Comparison of ENCODE assay signal across 1 cellular context in the genomic region with DNA sequence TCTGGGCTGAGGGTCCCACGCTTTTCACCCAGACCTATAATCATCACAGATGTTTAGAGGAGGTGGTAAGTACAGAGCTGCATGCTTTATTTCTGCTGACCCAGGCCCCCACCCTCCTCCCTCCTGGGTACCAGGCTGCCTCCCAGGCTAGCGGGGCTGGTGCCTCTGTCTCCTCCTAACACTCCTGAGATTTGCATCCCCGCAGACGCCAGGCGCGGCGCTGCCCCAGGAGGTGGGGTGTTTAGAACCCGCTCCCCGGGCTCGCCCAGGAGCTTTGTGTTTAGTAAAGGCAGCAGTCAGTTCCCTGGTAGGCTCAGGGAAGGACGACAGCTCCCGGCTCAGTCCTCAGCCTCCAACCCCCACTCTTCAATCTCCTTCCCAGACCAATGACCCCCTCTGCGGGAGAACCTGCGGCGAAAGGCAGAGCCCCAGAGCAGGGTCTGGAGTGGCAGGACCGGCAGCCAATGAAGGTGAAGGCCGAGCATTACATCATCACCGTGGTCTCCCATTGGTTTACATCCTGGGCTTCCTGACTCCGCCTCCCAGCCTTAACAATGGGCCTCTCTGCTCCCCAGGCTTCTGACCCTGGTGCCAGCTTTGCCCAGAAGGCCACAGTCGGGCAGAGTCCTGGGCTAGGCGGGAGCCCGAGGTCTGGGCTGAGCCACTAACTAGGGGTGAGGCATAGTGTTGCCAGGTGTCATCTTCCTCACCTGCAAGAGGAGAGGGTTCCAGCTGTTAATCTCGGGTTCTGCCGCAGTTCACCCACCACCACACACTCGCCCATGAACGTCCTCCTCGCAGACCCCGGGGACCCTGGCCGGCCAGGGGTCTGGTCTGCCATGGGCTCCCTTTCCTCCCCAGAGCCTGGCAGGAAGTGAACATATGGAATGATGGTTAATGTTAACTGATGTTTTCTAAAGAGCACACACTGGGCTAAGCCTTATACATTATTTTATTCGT.
TF ChIP-seq lines count a peak whose summit lies in the region.

No MANE protein-coding gene starts in this region.

TF ChIP-seq in K562, 482 proteins besides CTCF, POLR2A, EP300 and RAD21 (continued from another document and continues in another):
- TF ChIP-seq FOXA1 (IDR thresholded peaks at IDR 0.05; ENCODE audit: borderline replicate concordance): no peak
- TF ChIP-seq, protein P1, sequence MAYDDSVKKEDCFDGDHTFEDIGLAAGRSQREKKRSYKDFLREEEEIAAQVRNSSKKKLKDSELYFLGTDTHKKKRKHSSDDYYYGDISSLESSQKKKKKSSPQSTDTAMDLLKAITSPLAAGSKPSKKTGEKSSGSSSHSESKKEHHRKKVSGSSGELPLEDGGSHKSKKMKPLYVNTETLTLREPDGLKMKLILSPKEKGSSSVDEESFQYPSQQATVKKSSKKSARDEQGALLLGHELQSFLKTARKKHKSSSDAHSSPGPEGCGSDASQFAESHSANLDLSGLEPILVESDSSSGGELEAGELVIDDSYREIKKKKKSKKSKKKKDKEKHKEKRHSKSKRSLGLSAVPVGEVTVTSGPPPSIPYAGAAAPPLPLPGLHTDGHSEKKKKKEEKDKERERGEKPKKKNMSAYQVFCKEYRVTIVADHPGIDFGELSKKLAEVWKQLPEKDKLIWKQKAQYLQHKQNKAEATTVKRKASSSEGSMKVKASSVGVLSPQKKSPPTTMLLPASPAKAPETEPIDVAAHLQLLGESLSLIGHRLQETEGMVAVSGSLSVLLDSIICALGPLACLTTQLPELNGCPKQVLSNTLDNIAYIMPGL (CRISPR knock-in tag; IDR thresholded peaks at IDR 0.05): no peak
- no peak for TF ChIP-seq ZNF23 (CRISPR knock-in tag; IDR thresholded peaks at IDR 0.05)
- TF ChIP-seq DMBX1 (CRISPR knock-in tag; IDR thresholded peaks at IDR 0.05; ENCODE audit: borderline replicate concordance): no peak
- no peak for TF ChIP-seq ZNF224 (CRISPR knock-in tag; IDR thresholded peaks at IDR 0.05)
- TF ChIP-seq, protein P2, sequence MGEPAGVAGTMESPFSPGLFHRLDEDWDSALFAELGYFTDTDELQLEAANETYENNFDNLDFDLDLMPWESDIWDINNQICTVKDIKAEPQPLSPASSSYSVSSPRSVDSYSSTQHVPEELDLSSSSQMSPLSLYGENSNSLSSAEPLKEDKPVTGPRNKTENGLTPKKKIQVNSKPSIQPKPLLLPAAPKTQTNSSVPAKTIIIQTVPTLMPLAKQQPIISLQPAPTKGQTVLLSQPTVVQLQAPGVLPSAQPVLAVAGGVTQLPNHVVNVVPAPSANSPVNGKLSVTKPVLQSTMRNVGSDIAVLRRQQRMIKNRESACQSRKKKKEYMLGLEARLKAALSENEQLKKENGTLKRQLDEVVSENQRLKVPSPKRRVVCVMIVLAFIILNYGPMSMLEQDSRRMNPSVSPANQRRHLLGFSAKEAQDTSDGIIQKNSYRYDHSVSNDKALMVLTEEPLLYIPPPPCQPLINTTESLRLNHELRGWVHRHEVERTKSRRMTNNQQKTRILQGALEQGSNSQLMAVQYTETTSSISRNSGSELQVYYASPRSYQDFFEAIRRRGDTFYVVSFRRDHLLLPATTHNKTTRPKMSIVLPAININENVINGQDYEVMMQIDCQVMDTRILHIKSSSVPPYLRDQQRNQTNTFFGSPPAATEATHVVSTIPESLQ (CRISPR knock-in tag; IDR thresholded peaks at IDR 0.05): no peak
- no peak for TF ChIP-seq SMAD1 (IDR thresholded peaks at IDR 0.05; ENCODE audit: low read depth, low read length, partially characterized antibody)
- TF ChIP-seq FOXM1 (IDR thresholded peaks at IDR 0.05; ENCODE audit: low read depth): no peak
- no peak for TF ChIP-seq FOXM1 (CRISPR knock-in tag; IDR thresholded peaks at IDR 0.05; ENCODE audit: low read depth)
- TF ChIP-seq SRSF9 (IDR thresholded peaks at IDR 0.05; ENCODE audit: borderline replicate concordance, low read depth, low read length): no peak
- no peak for TF ChIP-seq SIX5 (IDR thresholded peaks at IDR 0.05; ENCODE audit: borderline replicate concordance in 1 of 2, insufficient read depth in 1 of 2, low read depth in 1 of 2, low read length in 2 of 2)
- TF ChIP-seq POU5F1 (IDR thresholded peaks at IDR 0.05; ENCODE audit: borderline replicate concordance, low read depth, low read length, partially characterized antibody): no peak
- no peak for TF ChIP-seq ZNF3 (CRISPR knock-in tag; IDR thresholded peaks at IDR 0.05)
- no peak for TF ChIP-seq PYGO2 (tag; IDR thresholded peaks at IDR 0.05)
- TF ChIP-seq ELF4 (CRISPR knock-in tag; IDR thresholded peaks at IDR 0.05): no peak
- TF ChIP-seq ZNF174 (CRISPR knock-in tag; IDR thresholded peaks at IDR 0.05): no peak
- TF ChIP-seq BCOR (IDR thresholded peaks at IDR 0.05): no peak
- TF ChIP-seq, protein P3, sequence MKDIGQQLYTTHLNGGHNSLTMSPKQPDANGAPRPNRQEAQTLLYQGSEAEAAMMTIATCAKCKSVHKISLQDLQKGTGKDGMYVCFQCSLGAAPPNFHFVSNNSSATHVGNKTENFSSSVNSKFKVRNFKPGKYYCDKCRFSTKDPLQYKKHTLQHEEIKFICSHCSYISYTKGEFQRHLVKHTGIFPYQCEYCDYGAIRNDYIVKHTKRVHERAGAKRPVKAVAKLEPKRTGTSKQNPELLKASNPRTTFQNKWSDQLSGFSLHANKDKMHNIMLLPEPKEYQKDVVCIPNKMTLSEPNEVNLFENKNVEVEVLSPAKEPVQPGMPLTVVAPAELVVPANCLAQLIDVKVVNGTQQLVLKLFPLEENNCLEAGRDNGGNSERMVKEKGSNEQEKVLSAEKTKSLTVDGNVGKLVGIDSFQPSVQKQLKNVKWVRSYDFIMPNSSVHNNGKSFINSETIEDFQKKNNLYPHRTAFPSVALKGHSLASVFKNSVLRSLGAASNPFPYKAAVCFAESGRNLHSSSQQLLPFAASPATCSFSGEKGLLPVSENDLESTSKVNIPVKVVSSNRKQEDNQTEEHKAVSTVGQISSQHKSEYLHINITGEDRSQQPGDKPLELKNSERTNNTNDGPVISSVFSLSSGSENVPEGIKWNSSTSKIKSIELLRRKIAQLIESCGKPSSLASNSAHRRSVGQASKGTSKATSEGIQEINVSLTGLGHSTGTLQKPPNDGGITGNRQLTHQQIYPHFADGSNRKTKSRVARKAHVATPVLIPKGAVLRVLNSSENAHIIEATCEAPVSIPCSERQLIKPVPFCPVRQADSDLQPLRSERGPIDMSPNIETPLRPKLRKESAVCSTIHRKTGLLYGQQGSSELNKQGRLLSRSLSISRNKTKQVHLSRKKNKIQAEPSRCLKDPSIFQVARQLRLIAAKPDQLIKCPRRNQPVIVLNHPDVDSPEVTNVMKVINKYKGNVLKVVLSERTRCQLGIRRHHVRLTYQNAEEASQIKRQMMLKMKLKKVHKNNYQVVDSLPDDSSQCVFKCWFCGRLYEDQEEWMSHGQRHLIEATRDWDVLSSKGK (CRISPR knock-in tag; IDR thresholded peaks at IDR 0.05): no peak
- TF ChIP-seq NR4A1 (CRISPR knock-in tag; IDR thresholded peaks at IDR 0.05): no peak
- TF ChIP-seq NR4A1 (tag; IDR thresholded peaks at IDR 0.05): no peak
- TF ChIP-seq JUN (IDR thresholded peaks at IDR 0.05; ENCODE audit: borderline replicate concordance, low read depth, low read length): 0 out of 2 replicates have a peak, but pooled peaks have one; percentile 19
- no peak for TF ChIP-seq JUN (CRISPR knock-in tag; IDR thresholded peaks at IDR 0.05; ENCODE audit: borderline replicate concordance)
- TF ChIP-seq TFAM (CRISPR knock-in tag; conservative IDR thresholded peaks at IDR 0.05): no peak
- TF ChIP-seq CEBPG (CRISPR knock-in tag; IDR thresholded peaks at IDR 0.05): peak; percentile 33; the same call in 1 of the 2 replicates
- TF ChIP-seq CEBPG (tag; conservative IDR thresholded peaks at IDR 0.05 in 1 of 2, IDR thresholded peaks at IDR 0.05 in 1 of 2): peak in 1 of 2 experiments; percentile 59; a peak in 1 of 4 replicates
- no peak for TF ChIP-seq HDAC1 (IDR thresholded peaks at IDR 0.05)
- TF ChIP-seq RB1 (IDR thresholded peaks at IDR 0.05; ENCODE audit: low read depth): no peak
- TF ChIP-seq, protein P4, sequence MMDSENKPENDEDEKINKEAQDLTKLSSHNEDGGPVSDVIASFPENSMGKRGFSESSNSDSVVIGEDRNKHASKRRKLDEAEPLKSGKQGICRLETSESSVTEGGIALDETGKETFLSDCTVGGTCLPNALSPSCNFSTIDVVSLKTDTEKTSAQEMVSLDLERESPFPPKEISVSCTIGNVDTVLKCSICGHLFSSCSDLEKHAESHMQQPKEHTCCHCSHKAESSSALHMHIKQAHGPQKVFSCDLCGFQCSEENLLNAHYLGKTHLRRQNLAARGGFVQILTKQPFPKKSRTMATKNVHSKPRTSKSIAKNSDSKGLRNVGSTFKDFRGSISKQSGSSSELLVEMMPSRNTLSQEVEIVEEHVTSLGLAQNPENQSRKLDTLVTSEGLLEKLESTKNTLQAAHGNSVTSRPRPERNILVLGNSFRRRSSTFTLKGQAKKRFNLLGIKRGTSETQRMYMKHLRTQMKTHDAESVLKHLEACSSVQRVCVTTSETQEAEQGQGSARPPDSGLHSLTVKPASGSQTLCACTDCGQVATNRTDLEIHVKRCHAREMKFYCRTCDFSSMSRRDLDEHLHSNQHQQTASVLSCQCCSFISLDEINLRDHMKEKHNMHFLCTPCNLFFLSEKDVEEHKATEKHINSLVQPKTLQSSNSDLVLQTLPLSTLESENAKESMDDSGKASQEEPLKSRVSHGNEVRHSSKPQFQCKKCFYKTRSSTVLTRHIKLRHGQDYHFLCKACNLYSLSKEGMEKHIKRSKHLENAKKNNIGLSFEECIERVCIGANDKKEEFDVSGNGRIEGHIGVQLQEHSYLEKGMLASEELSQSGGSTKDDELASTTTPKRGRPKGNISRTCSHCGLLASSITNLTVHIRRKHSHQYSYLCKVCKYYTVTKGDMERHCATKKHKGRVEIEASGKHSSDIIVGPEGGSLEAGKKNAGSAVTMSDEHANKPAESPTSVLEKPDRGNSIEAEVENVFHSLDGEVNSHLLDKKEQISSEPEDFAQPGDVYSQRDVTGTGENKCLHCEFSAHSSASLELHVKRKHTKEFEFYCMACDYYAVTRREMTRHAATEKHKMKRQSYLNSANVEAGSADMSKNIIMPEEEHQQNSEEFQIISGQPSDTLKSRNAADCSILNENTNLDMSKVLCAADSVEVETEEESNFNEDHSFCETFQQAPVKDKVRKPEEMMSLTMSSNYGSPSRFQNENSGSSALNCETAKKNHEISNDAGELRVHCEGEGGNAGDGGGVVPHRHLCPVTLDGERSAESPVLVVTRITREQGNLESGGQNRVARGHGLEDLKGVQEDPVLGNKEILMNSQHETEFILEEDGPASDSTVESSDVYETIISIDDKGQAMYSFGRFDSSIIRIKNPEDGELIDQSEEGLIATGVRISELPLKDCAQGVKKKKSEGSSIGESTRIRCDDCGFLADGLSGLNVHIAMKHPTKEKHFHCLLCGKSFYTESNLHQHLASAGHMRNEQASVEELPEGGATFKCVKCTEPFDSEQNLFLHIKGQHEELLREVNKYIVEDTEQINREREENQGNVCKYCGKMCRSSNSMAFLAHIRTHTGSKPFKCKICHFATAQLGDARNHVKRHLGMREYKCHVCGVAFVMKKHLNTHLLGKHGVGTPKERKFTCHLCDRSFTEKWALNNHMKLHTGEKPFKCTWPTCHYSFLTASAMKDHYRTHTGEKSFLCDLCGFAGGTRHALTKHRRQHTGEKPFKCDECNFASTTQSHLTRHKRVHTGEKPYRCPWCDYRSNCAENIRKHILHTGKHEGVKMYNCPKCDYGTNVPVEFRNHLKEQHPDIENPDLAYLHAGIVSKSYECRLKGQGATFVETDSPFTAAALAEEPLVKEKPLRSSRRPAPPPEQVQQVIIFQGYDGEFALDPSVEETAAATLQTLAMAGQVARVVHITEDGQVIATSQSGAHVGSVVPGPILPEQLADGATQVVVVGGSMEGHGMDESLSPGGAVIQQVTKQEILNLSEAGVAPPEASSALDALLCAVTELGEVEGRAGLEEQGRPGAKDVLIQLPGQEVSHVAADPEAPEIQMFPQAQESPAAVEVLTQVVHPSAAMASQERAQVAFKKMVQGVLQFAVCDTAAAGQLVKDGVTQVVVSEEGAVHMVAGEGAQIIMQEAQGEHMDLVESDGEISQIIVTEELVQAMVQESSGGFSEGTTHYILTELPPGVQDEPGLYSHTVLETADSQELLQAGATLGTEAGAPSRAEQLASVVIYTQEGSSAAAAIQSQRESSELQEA (IDR thresholded peaks at IDR 0.05; ENCODE audit: low read depth): no peak
- TF ChIP-seq, protein P5, sequence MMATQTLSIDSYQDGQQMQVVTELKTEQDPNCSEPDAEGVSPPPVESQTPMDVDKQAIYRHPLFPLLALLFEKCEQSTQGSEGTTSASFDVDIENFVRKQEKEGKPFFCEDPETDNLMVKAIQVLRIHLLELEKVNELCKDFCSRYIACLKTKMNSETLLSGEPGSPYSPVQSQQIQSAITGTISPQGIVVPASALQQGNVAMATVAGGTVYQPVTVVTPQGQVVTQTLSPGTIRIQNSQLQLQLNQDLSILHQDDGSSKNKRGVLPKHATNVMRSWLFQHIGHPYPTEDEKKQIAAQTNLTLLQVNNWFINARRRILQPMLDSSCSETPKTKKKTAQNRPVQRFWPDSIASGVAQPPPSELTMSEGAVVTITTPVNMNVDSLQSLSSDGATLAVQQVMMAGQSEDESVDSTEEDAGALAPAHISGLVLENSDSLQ (IDR thresholded peaks at IDR 0.05): peak; percentile 99
- TF ChIP-seq NR3C1 (CRISPR knock-in tag; IDR thresholded peaks at IDR 0.05): no peak
- TF ChIP-seq ZC3H11A (IDR thresholded peaks at IDR 0.05; ENCODE audit: low read depth, low read length): no peak
- no peak for TF ChIP-seq ZNF347 (CRISPR knock-in tag; IDR thresholded peaks at IDR 0.05; ENCODE audit: low read depth)
- TF ChIP-seq, protein P6, sequence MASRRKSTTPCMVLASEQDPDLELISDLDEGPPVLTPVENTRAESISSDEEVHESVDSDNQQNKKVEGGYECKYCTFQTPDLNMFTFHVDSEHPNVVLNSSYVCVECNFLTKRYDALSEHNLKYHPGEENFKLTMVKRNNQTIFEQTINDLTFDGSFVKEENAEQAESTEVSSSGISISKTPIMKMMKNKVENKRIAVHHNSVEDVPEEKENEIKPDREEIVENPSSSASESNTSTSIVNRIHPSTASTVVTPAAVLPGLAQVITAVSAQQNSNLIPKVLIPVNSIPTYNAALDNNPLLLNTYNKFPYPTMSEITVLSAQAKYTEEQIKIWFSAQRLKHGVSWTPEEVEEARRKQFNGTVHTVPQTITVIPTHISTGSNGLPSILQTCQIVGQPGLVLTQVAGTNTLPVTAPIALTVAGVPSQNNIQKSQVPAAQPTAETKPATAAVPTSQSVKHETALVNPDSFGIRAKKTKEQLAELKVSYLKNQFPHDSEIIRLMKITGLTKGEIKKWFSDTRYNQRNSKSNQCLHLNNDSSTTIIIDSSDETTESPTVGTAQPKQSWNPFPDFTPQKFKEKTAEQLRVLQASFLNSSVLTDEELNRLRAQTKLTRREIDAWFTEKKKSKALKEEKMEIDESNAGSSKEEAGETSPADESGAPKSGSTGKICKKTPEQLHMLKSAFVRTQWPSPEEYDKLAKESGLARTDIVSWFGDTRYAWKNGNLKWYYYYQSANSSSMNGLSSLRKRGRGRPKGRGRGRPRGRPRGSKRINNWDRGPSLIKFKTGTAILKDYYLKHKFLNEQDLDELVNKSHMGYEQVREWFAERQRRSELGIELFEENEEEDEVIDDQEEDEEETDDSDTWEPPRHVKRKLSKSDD (conservative IDR thresholded peaks at IDR 0.05; ENCODE audit: low read length): no peak
- TF ChIP-seq SMARCE1 (IDR thresholded peaks at IDR 0.05): no peak
- TF ChIP-seq NFYB (IDR thresholded peaks at IDR 0.05; ENCODE audit: extremely low read depth, insufficient read length): peak; percentile 92
- peak; percentile 50 for TF ChIP-seq CHD2 (IDR thresholded peaks at IDR 0.05; ENCODE audit: low read depth, low read length)
- TF ChIP-seq TSC22D4 (tag; IDR thresholded peaks at IDR 0.05): no peak
- TF ChIP-seq, protein P7, sequence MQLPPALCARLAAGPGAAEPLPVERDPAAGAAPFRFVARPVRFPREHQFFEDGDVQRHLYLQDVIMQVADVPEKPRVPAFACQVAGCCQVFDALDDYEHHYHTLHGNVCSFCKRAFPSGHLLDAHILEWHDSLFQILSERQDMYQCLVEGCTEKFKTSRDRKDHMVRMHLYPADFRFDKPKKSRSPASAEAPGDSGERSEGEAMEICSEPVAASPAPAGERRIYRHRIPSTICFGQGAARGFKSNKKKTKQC (CRISPR knock-in tag; IDR thresholded peaks at IDR 0.05): no peak
- TF ChIP-seq ZNF830 (CRISPR knock-in tag; IDR thresholded peaks at IDR 0.05): no peak
- TF ChIP-seq HOXB6 (CRISPR knock-in tag; IDR thresholded peaks at IDR 0.05; ENCODE audit: borderline replicate concordance): no peak
